8 cellular contexts compared by ENCODE assay signal in the genomic region with DNA sequence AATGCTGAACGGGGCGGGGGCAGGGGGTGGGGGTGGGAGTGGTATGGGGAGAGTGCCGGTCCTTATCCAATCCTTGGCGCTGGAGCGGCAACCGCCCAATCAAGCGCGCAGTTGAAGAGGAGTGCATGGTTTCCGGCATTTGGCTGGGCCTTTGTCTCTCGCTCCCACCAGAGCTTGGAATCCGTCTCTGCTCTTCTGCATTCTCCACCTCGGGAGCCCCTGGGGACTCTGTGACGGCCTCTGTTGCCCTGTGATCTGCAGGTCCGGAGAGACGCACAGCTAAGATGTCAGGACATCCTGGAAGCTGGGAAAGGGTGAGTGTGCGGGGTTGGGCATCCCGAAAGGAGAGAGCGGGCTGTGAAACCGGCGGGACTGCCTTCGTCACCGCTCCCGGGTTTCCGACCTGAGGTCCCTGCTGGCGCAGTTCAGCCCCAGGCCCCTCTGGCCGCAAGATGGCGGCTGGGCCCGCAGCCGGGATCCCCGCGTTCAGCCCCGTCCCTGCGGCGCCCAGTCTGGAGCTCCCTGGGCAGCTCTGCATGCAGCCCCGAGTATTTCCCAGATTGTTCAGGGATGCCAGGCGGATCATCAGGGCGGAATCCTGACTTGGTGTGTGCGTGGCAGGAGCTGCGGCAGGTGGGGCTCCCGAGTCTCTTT. TPM values are rescaled to one million over a fixed set of nuclear protein-coding genes. Genes with fewer than 3 reads are reported as not detected.
A peak's percentile ranks its signal among the peaks of the same experiment; 100 is the strongest.
DNase-seq lines count a peak whose midpoint lies in the region; ATAC-seq and TF ChIP-seq lines count a peak whose summit lies in the region.

No MANE protein-coding gene starts in this region.

- peak; percentile 96 for DNase-seq in A172 (ENCODE audit: low spot score)
- peak; percentile 88 for DNase-seq in NCI-H2171 (lab: John Stamatoyannopoulos, UW)
- DNase-seq in activated CD4-positive, CD25-positive, alpha-beta regulatory T cell (lab: John Stamatoyannopoulos, UW): peak; percentile 69 to 75 (median 72)
- DNase-seq in central memory CD4-positive, alpha-beta T cell: peak; percentile 82
- DNase-seq in islet precursor cell: peak; percentile 97
- peak; percentile 71 for DNase-seq in stimulated activated CD4-positive, alpha-beta T cell treated with anti-CD3 and anti-CD28 coated beads, Interleukin-12 subunit alpha, Interleukin-12 subunit beta, amount 100 ng/mL, for 4 hours

- peak; percentile 90 for ATAC-seq in HG03064 (IDR thresholded peaks at IDR 0.05; ENCODE audit: low read depth, unreplicated experiment)

- peak; percentile 61 for TF ChIP-seq POLR2A in GM18526 (IDR thresholded peaks at IDR 0.05; ENCODE audit: extremely low read depth, insufficient read length)

RNA-seq across cellular contexts. Expression of a gene that starts 53.6 kb away (rescaled TPM):
- 16.6 and 18.2 TPM in 2 replicates for total RNA-seq in A172 (2014; rRNA removed; shearing (Covaris generic))

Comparison
In these comparisons a context has a peak if more than half of its experiments do, and no peak if none do; other contexts are left out.
1. Peak in every context shown above with its lines: DNase-seq and ATAC-seq.